In the genomic region with DNA sequence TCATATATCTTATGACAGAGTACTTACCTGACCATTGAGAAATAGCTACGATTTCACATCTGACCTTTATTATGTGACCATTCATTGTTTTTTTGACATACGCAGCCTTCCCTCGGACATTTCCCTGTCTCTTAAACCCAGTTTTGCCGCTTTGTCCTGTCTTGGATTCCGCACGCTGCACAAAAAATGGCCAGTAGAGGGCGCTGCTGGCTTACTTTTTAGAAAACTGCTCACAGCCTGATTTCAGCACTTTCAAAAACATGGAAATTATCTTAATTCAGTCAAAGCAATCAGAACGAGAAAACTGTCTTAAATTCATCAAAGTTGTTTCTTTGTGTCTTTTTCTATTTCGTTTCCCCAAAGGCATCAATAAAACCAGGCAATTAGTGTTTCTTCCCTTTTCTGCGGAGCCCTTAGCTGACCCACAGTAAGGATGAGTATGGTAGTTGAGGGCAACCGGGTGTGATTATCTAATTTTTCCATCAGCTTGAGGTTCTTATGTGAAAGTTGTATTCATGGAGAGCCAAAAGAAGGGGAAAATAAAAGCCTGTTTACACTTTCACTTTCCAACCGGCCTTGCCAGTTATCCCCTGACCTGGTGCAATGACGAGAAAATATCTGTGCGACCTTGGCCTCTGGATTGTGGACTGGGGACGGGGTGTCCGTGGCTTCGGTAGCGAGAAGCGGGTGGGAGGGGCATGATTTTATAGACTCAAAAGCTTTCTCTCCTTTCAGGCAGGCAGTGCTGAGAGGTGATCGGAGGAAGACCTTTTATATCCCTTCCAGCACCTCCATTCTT, we compare ENCODE assay signal across 1 cellular context.
TF ChIP-seq lines count a peak whose summit lies in the region.

No MANE protein-coding gene starts in this region.

TF ChIP-seq in HepG2, 621 proteins besides CTCF, POLR2A, EP300 and RAD21 (continued from another document and continues in another):
- TF ChIP-seq ZNF274 (CRISPR knock-in tag; IDR thresholded peaks at IDR 0.05) (no peak), ZNF17 (CRISPR knock-in tag; IDR thresholded peaks at IDR 0.05) (no peak), MIER3 (CRISPR knock-in tag; IDR thresholded peaks at IDR 0.05; ENCODE audit: borderline replicate concordance) (no peak), HOMEZ (CRISPR knock-in tag; IDR thresholded peaks at IDR 0.05; ENCODE audit: low read depth) (0 out of 2 replicates have a peak, but pooled peaks have one; percentile 19), ZBTB25 (CRISPR knock-in tag; IDR thresholded peaks at IDR 0.05) (no peak), TBX3 (IDR thresholded peaks at IDR 0.05; ENCODE audit: borderline replicate concordance) (no peak), ZNF136 (CRISPR knock-in tag; IDR thresholded peaks at IDR 0.05; ENCODE audit: low read depth) (no peak), NR2C2 (CRISPR knock-in tag; IDR thresholded peaks at IDR 0.05; ENCODE audit: borderline replicate concordance) (0 out of 2 replicates have a peak, but pooled peaks have one; percentile 40), NR2F6 (IDR thresholded peaks at IDR 0.05) (0 out of 2 replicates have a peak, but pooled peaks have one; percentile 46), NR2F6 (CRISPR knock-in tag; IDR thresholded peaks at IDR 0.05) (peak; percentile 53; the same call in 1 of the 2 replicates), NFYC (CRISPR knock-in tag; IDR thresholded peaks at IDR 0.05) (no peak), ZNF781 (CRISPR knock-in tag; IDR thresholded peaks at IDR 0.05; ENCODE audit: borderline replicate concordance, not compliant biosample characterization) (no peak), ARHGAP35 (CRISPR knock-in tag; IDR thresholded peaks at IDR 0.05; ENCODE audit: borderline replicate concordance) (no peak), ZNF44 (CRISPR knock-in tag; IDR thresholded peaks at IDR 0.05) (no peak), ZNF629 (CRISPR knock-in tag; conservative IDR thresholded peaks at IDR 0.05) (no peak), ZNF788 (CRISPR knock-in tag; IDR thresholded peaks at IDR 0.05; ENCODE audit: borderline replicate concordance) (no peak), IRF2 (CRISPR knock-in tag; IDR thresholded peaks at IDR 0.05) (peak; percentile 74), ZNF737 (CRISPR knock-in tag; IDR thresholded peaks at IDR 0.05; ENCODE audit: borderline replicate concordance) (no peak), SRSF4 (IDR thresholded peaks at IDR 0.05; ENCODE audit: low read depth, low read length, poor library complexity, severe bottlenecking) (no peak), ZNF430 (CRISPR knock-in tag; IDR thresholded peaks at IDR 0.05) (no peak), RELA (CRISPR knock-in tag; IDR thresholded peaks at IDR 0.05) (no peak), PATZ1 (CRISPR knock-in tag; IDR thresholded peaks at IDR 0.05) (no peak; the same call in 1 of the 2 replicates), ZNF598 (CRISPR knock-in tag; IDR thresholded peaks at IDR 0.05; ENCODE audit: borderline replicate concordance) (no peak), STAT5B (CRISPR knock-in tag; IDR thresholded peaks at IDR 0.05) (no peak), SCMH1 (CRISPR knock-in tag; IDR thresholded peaks at IDR 0.05; ENCODE audit: borderline replicate concordance) (no peak), TRIM22 (IDR thresholded peaks at IDR 0.05) (no peak), MTA3 (CRISPR knock-in tag; IDR thresholded peaks at IDR 0.05) (no peak), ZNF263 (CRISPR knock-in tag; IDR thresholded peaks at IDR 0.05) (no peak), SAP130 (CRISPR knock-in tag; IDR thresholded peaks at IDR 0.05; ENCODE audit: low read depth) (peak; percentile 32; the same call in 1 of the 2 replicates), ONECUT2 (CRISPR knock-in tag; IDR thresholded peaks at IDR 0.05) (no peak), MXD4 (CRISPR knock-in tag; IDR thresholded peaks at IDR 0.05) (no peak), HOXA7 (CRISPR knock-in tag; IDR thresholded peaks at IDR 0.05) (no peak), JUND (CRISPR knock-in tag; IDR thresholded peaks at IDR 0.05) (no peak), KMT2B (CRISPR knock-in tag; IDR thresholded peaks at IDR 0.05) (no peak)
- TF ChIP-seq, protein P1, sequence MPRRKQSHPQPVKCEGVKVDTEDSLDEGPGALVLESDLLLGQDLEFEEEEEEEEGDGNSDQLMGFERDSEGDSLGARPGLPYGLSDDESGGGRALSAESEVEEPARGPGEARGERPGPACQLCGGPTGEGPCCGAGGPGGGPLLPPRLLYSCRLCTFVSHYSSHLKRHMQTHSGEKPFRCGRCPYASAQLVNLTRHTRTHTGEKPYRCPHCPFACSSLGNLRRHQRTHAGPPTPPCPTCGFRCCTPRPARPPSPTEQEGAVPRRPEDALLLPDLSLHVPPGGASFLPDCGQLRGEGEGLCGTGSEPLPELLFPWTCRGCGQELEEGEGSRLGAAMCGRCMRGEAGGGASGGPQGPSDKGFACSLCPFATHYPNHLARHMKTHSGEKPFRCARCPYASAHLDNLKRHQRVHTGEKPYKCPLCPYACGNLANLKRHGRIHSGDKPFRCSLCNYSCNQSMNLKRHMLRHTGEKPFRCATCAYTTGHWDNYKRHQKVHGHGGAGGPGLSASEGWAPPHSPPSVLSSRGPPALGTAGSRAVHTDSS (CRISPR knock-in tag; conservative IDR thresholded peaks at IDR 0.05) = no peak
- TF ChIP-seq, protein P2, sequence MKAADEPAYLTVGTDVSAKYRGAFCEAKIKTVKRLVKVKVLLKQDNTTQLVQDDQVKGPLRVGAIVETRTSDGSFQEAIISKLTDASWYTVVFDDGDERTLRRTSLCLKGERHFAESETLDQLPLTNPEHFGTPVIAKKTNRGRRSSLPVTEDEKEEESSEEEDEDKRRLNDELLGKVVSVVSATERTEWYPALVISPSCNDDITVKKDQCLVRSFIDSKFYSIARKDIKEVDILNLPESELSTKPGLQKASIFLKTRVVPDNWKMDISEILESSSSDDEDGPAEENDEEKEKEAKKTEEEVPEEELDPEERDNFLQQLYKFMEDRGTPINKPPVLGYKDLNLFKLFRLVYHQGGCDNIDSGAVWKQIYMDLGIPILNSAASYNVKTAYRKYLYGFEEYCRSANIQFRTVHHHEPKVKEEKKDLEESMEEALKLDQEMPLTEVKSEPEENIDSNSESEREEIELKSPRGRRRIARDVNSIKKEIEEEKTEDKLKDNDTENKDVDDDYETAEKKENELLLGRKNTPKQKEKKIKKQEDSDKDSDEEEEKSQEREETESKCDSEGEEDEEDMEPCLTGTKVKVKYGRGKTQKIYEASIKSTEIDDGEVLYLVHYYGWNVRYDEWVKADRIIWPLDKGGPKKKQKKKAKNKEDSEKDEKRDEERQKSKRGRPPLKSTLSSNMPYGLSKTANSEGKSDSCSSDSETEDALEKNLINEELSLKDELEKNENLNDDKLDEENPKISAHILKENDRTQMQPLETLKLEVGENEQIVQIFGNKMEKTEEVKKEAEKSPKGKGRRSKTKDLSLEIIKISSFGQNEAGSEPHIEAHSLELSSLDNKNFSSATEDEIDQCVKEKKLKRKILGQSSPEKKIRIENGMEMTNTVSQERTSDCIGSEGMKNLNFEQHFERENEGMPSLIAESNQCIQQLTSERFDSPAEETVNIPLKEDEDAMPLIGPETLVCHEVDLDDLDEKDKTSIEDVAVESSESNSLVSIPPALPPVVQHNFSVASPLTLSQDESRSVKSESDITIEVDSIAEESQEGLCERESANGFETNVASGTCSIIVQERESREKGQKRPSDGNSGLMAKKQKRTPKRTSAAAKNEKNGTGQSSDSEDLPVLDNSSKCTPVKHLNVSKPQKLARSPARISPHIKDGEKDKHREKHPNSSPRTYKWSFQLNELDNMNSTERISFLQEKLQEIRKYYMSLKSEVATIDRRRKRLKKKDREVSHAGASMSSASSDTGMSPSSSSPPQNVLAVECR (CRISPR knock-in tag; IDR thresholded peaks at IDR 0.05; ENCODE audit: borderline replicate concordance) = no peak
- TF ChIP-seq, protein P3, sequence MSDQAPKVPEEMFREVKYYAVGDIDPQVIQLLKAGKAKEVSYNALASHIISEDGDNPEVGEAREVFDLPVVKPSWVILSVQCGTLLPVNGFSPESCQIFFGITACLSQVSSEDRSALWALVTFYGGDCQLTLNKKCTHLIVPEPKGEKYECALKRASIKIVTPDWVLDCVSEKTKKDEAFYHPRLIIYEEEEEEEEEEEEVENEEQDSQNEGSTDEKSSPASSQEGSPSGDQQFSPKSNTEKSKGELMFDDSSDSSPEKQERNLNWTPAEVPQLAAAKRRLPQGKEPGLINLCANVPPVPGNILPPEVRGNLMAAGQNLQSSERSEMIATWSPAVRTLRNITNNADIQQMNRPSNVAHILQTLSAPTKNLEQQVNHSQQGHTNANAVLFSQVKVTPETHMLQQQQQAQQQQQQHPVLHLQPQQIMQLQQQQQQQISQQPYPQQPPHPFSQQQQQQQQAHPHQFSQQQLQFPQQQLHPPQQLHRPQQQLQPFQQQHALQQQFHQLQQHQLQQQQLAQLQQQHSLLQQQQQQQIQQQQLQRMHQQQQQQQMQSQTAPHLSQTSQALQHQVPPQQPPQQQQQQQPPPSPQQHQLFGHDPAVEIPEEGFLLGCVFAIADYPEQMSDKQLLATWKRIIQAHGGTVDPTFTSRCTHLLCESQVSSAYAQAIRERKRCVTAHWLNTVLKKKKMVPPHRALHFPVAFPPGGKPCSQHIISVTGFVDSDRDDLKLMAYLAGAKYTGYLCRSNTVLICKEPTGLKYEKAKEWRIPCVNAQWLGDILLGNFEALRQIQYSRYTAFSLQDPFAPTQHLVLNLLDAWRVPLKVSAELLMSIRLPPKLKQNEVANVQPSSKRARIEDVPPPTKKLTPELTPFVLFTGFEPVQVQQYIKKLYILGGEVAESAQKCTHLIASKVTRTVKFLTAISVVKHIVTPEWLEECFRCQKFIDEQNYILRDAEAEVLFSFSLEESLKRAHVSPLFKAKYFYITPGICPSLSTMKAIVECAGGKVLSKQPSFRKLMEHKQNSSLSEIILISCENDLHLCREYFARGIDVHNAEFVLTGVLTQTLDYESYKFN (CRISPR knock-in tag; conservative IDR thresholded peaks at IDR 0.05) = peak; percentile 64
- TF ChIP-seq, protein P4, sequence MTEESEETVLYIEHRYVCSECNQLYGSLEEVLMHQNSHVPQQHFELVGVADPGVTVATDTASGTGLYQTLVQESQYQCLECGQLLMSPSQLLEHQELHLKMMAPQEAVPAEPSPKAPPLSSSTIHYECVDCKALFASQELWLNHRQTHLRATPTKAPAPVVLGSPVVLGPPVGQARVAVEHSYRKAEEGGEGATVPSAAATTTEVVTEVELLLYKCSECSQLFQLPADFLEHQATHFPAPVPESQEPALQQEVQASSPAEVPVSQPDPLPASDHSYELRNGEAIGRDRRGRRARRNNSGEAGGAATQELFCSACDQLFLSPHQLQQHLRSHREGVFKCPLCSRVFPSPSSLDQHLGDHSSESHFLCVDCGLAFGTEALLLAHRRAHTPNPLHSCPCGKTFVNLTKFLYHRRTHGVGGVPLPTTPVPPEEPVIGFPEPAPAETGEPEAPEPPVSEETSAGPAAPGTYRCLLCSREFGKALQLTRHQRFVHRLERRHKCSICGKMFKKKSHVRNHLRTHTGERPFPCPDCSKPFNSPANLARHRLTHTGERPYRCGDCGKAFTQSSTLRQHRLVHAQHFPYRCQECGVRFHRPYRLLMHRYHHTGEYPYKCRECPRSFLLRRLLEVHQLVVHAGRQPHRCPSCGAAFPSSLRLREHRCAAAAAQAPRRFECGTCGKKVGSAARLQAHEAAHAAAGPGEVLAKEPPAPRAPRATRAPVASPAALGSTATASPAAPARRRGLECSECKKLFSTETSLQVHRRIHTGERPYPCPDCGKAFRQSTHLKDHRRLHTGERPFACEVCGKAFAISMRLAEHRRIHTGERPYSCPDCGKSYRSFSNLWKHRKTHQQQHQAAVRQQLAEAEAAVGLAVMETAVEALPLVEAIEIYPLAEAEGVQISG (CRISPR knock-in tag; IDR thresholded peaks at IDR 0.05) = 0 out of 2 replicates have a peak, but pooled peaks have one; percentile 17
- TF ChIP-seq, protein P5, sequence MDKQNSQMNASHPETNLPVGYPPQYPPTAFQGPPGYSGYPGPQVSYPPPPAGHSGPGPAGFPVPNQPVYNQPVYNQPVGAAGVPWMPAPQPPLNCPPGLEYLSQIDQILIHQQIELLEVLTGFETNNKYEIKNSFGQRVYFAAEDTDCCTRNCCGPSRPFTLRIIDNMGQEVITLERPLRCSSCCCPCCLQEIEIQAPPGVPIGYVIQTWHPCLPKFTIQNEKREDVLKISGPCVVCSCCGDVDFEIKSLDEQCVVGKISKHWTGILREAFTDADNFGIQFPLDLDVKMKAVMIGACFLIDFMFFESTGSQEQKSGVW (CRISPR knock-in tag; IDR thresholded peaks at IDR 0.05; ENCODE audit: borderline replicate concordance) = no peak
